Comparison of ENCODE assay signal across 13 cellular contexts in genomic region chr1:234585333-234586055, GRCh38. TPM values are rescaled to one million over a fixed set of nuclear protein-coding genes. Genes with fewer than 3 reads are reported as not detected.
DNase-seq lines count a peak whose midpoint lies in the region; ATAC-seq and TF ChIP-seq lines count a peak whose summit lies in the region.
"Had no signal": no experiment of that assay in that cellular context is flagged by ENCODE, and none has a peak within 500 bp of the region (broad histone marks: within the 10 kb centered on the region; RNA-seq: fewer than 3 reads in every experiment).

No MANE protein-coding gene starts in this region.

- H3K4me1 Mint-ChIP-seq in T-helper 17 cell (peaks cover 2% of the 10 kb centered on the region), HFFc6 (ENCODE audit: low read depth) (peaks cover 27% of the 10 kb centered on the region)
- H3K4me1 Mint-ChIP-seq: activated naive CD4-positive, alpha-beta T cell treated with anti-CD3 and anti-CD28 coated beads, Interleukin-2, amount 50 U/mL, for 24 hours had no signal

- H3K36me3 ChIP-seq in ascending aorta (no peaks in the 10 kb centered on the region), right atrium auricular region (no peaks in the 10 kb centered on the region), skeletal muscle tissue (ENCODE audit: control insufficient read depth in 3 of 3, insufficient read depth in 3 of 3, low read length in 3 of 3) (no peaks in the 10 kb centered on the region)
- H3K36me3 ChIP-seq: lower lobe of right lung had no signal

- H3K9me3 ChIP-seq in ascending aorta (no peaks in the 10 kb centered on the region), right atrium auricular region (no peaks in the 10 kb centered on the region), skeletal muscle tissue (ENCODE audit: control insufficient read depth in 3 of 3, low read length in 3 of 3) (no peaks in the 10 kb centered on the region), T-helper 17 cell (ENCODE audit: control insufficient read depth, low read length, poor library complexity, severe bottlenecking) (no peaks in the 10 kb centered on the region)
- H3K9me3 ChIP-seq: lower lobe of right lung had no signal

- intact Hi-C loops in ascending aorta (cut with DNase I), result loop anchor here (1.0 to 10.0 kb wide), 4 partner anchors 14 to 919 kb away; partner anchors contain the start of genes ARID4B, B3GALNT2 and GGPS1

- DNase-seq in HCEC 1CT, result peak; percentile 44
- DNase-seq in ascending aorta (ENCODE audit: low spot score in 2 of 2), result peak in 1 of 2 donors; percentile 90
- DNase-seq in right atrium auricular region (ENCODE audit: low spot score), result peak; percentile 64
- no peak for DNase-seq in GOT3 (lab: John Stamatoyannopoulos, UW)
- no peak for DNase-seq in T-helper 17 cell
- no peak for DNase-seq in HFFc6
- DNase-seq in NCI-H146 treated with DMSO at 0.1 percent for 48 hours (lab: John Stamatoyannopoulos, UW; ENCODE audit: unreplicated experiment), result no peak
- DNase-seq: activated CD4-positive, alpha-beta T cell treated with anti-CD3 and anti-CD28 coated beads, Interleukin-2, amount 10 ng/mL, durations not matched to agents 7 days and 5 days; lower lobe of right lung; stimulated activated naive CD4-positive, alpha-beta T cell treated with Interleukin-2 at 50 U/mL for 16 hours had no signal

- peak overlapping the region; percentile 28 to 70 (median 62) for H3K9ac ChIP-seq in skeletal muscle tissue (ENCODE audit: low read depth in 1 of 3, low read length in 3 of 3)

- H3K27me3 ChIP-seq in ascending aorta (no peaks in the 10 kb centered on the region), right atrium auricular region (no peaks in the 10 kb centered on the region), skeletal muscle tissue (ENCODE audit: control insufficient read depth in 3 of 3, insufficient read depth in 3 of 3, low read length in 3 of 3) (no peaks in the 10 kb centered on the region)

- no peaks in the 10 kb centered on the region; the same call in 1 of the 2 replicates for H3K9me3 Mint-ChIP-seq in HFFc6
- H3K9me3 Mint-ChIP-seq: activated naive CD4-positive, alpha-beta T cell treated with anti-CD3 and anti-CD28 coated beads, Interleukin-2, amount 50 U/mL, for 24 hours had no signal

- peaks cover 34% of the 10 kb centered on the region for H3K27me3 Mint-ChIP-seq in T-helper 17 cell
- no peaks in the 10 kb centered on the region; the same call in none of the 2 replicates for H3K27me3 Mint-ChIP-seq in HFFc6 (ENCODE audit: insufficient read depth)
- H3K27me3 Mint-ChIP-seq: activated naive CD4-positive, alpha-beta T cell treated with anti-CD3 and anti-CD28 coated beads, Interleukin-2, amount 50 U/mL, for 24 hours had no signal

- no peak for TF ChIP-seq CTCF in ascending aorta (IDR thresholded peaks at IDR 0.05)
- TF ChIP-seq CTCF in right atrium auricular region (IDR thresholded peaks at IDR 0.05), result no peak
- no peak for TF ChIP-seq CTCF in HFFc6 (IDR thresholded peaks at IDR 0.05)

- H3K4me1 ChIP-seq in ascending aorta (peaks cover 16 to 65% of the 10 kb centered on the region in 2 donors), right atrium auricular region (peaks cover 0 to 68% of the 10 kb centered on the region in 2 donors), skeletal muscle tissue (ENCODE audit: control insufficient read depth in 3 of 3, insufficient read depth in 3 of 3, low read length in 3 of 3) (peaks cover 58 to 77% (median 66%) of the 10 kb centered on the region in 3 donors)

- no peak for ATAC-seq in T-helper 17 cell
- ATAC-seq: lower lobe of right lung had no signal

- peaks cover 4% of the 10 kb centered on the region for H3K36me3 Mint-ChIP-seq in T-helper 17 cell (ENCODE audit: low read depth)
- H3K36me3 Mint-ChIP-seq in HFFc6 (ENCODE audit: low read depth), result no peaks in the 10 kb centered on the region
- H3K36me3 Mint-ChIP-seq: activated naive CD4-positive, alpha-beta T cell treated with anti-CD3 and anti-CD28 coated beads, Interleukin-2, amount 50 U/mL, for 24 hours had no signal

- H3K27ac ChIP-seq in ascending aorta (peak overlapping the region; percentile 86), right atrium auricular region (peak overlapping the region; percentile 79 to 93), skeletal muscle tissue (ENCODE audit: low read depth, low read length) (peak overlapping the region; percentile 96)
- H3K27ac ChIP-seq: epithelial cell of prostate had no signal

- no peak overlapping the region for H3K27ac Mint-ChIP-seq in T-helper 17 cell
- no peak overlapping the region for H3K27ac Mint-ChIP-seq in HFFc6
- H3K27ac Mint-ChIP-seq: activated CD4-positive, alpha-beta T cell treated with anti-CD3 and anti-CD28 coated beads, Interleukin-2, amount 10 ng/mL, durations not matched to agents 7 days and 5 days; activated naive CD4-positive, alpha-beta T cell treated with anti-CD3 and anti-CD28 coated beads, Interleukin-2, amount 50 U/mL, for 24 hours had no signal

- H3K4me3 ChIP-seq in ascending aorta (peak overlapping the region in 1 of 2 donors; percentile 4), right atrium auricular region (no peak overlapping the region), skeletal muscle tissue (ENCODE audit: low read length in 3 of 3) (peak overlapping the region in 2 of 3 donors; percentile 25 to 45)
- H3K4me3 ChIP-seq: lower lobe of right lung had no signal

- H3K4me3 Mint-ChIP-seq in T-helper 17 cell (no peak overlapping the region), HFFc6 (no peak overlapping the region)
- H3K4me3 Mint-ChIP-seq: activated CD4-positive, alpha-beta T cell treated with anti-CD3 and anti-CD28 coated beads, Interleukin-2, amount 10 ng/mL, durations not matched to agents 7 days and 5 days; activated naive CD4-positive, alpha-beta T cell treated with anti-CD3 and anti-CD28 coated beads, Interleukin-2, amount 50 U/mL, for 24 hours had no signal

RNA-seq across cellular contexts. Expression of gene IRF2BP2, which starts 24.5 kb away (rescaled TPM):
- total RNA-seq in ascending aorta, result 80.0 TPM
- 10 to 100 TPM; 74.5 to 76.3 TPM for total RNA-seq in right atrium auricular region
- total RNA-seq in skeletal muscle tissue, result 83.0 TPM
- total RNA-seq in T-helper 17 cell, result 100 to 1,000 TPM; 463 to 482 TPM
- 10 to 100 TPM; 58.6 to 87.1 (median 73.2) TPM for total RNA-seq in HFFc6 (2021; fragmentation: NEBNext Ultra II Directional; extraction: Animal tissue kit (Norgen Biotek cat#: 25700))

Comparison
In these comparisons a context has a peak if more than half of its experiments do, and no peak if none do; other contexts are left out.
1. DNase-seq: peak in HCEC 1CT (single experiment) and right atrium auricular region (single experiment); none in GOT3 (single experiment), T-helper 17 cell (0 of 3), HFFc6 (single experiment) and NCI-H146 treated with DMSO at 0.1 percent for 48 hours (single experiment).
2. H3K4me3 ChIP-seq: peak in skeletal muscle tissue (2 of 3); none in right atrium auricular region (0 of 2).
3. Peak in every context shown above with its lines, with median percentiles within 50 percentile points of each other: H3K27ac ChIP-seq.